ENCODE assay signal across 19 cellular contexts in genomic region chr14:51521764-51522163, GRCh38.
DNase-seq lines count a peak whose midpoint lies in the region; FAIRE-seq and TF ChIP-seq lines count a peak whose summit lies in the region.
"Had no signal": no experiment of that assay in that cellular context is flagged by ENCODE, and none has a peak within 500 bp of the region (broad histone marks: within the 10 kb centered on the region; RNA-seq: fewer than 3 reads in every experiment).

No MANE protein-coding gene starts in this region.

- H3K36me3 ChIP-seq in ovary: no peaks in the 10 kb centered on the region
- H3K36me3 ChIP-seq: vagina had no signal

- in situ Hi-C loops in astrocyte of the cerebellum (cut with HindIII; ENCODE audit: low sequenced_read_pairs): no loop called here

- peak; percentile 87 for DNase-seq in AG10803 (ENCODE audit: low read depth)
- DNase-seq in HTR-8/SVneo (ENCODE audit: insufficient read length, low spot score): no peak
- DNase-seq in astrocyte of the cerebellum (ENCODE audit: low read depth): peak; percentile 32
- peak; percentile 58 to 77 for DNase-seq in foreskin fibroblast
- no peak for DNase-seq in ovary
- no peak for DNase-seq in SKM-1 (lab: John Stamatoyannopoulos, UW; ENCODE audit: unreplicated experiment)
- no peak for DNase-seq in NCI-H1930 (lab: John Stamatoyannopoulos, UW)
- no peak for DNase-seq in stimulated activated CD4-positive, alpha-beta T cell treated with anti-CD3 and anti-CD28 coated beads, Interleukin-2, amount 100 ng/mL, for 48 hours
- DNase-seq: activated CD8-positive, alpha-beta T cell treated with anti-CD3 and anti-CD28 coated beads for 36 hours; activated T-cell treated with anti-CD3 and anti-CD28 coated beads, Interleukin-2, amount 50 U/mL, for 72 hours; COR-L47; endodermal cell; GDM1; NCI-H1048; PC-9; retina had no signal

- TF ChIP-seq CTCF in AG10803 (conservative IDR thresholded peaks at IDR 0.05; ENCODE audit: low read length) (no peak), astrocyte of the cerebellum (IDR thresholded peaks at IDR 0.05; ENCODE audit: low read depth, low read length, missing control alignments) (no peak), foreskin fibroblast (IDR thresholded peaks at IDR 0.05; ENCODE audit: low read depth, low read length) (no peak), ovary (IDR thresholded peaks at IDR 0.05) (no peak)

- TF ChIP-seq EP300 in ovary (IDR thresholded peaks at IDR 0.05): no peak

- H3K9me3 ChIP-seq in ovary: no peaks in the 10 kb centered on the region
- H3K9me3 ChIP-seq: vagina had no signal

- H3K27me3 ChIP-seq in ovary: no peaks in the 10 kb centered on the region
- H3K27me3 ChIP-seq: vagina had no signal

- peak; percentile 16 for FAIRE-seq in HTR-8/SVneo (lab: Jason Lieb, UNC)
- FAIRE-seq: H54, keratinocyte had no signal

- H3K4me3 ChIP-seq in AG10803 (ENCODE audit: low read length): no peak overlapping the region
- H3K4me3 ChIP-seq in astrocyte of the cerebellum (ENCODE audit: low read depth, low read length): no peak overlapping the region
- H3K4me3 ChIP-seq in foreskin fibroblast (ENCODE audit: low read depth in 1 of 2, low read length in 2 of 2): no peak overlapping the region
- H3K4me3 ChIP-seq in ovary: no peak overlapping the region
- H3K4me3 ChIP-seq: PC-9, vagina had no signal

- no peak for TF ChIP-seq POLR2A in ovary (IDR thresholded peaks at IDR 0.05)

- no peak overlapping the region for H3K27ac ChIP-seq in ovary
- H3K27ac ChIP-seq: PC-9, vagina had no signal

- intact Hi-C loops in ovary (cut with DNase I): no loop called here

- H3K4me1 ChIP-seq in ovary (ENCODE audit: insufficient read depth): no peaks in the 10 kb centered on the region
- H3K4me1 ChIP-seq: vagina had no signal

Comparison
In these comparisons a context has a peak if more than half of its experiments do, and no peak if none do; other contexts are left out.
1. DNase-seq: peak in AG10803 (single experiment), astrocyte of the cerebellum (single experiment) and foreskin fibroblast (2 of 2); none in HTR-8/SVneo (single experiment), ovary (0 of 5), SKM-1 (single experiment), NCI-H1930 (0 of 2) and stimulated activated CD4-positive, alpha-beta T cell treated with anti-CD3 and anti-CD28 coated beads, Interleukin-2, amount 100 ng/mL, for 48 hours (0 of 2).